9 cellular contexts compared by ENCODE assay signal in genomic region chr6:75098709-75099108, GRCh38.
DNase-seq lines count a peak whose midpoint lies in the region; ATAC-seq, FAIRE-seq and TF ChIP-seq lines count a peak whose summit lies in the region.
"Had no signal": no experiment of that assay in that cellular context is flagged by ENCODE, and none has a peak within 500 bp of the region (broad histone marks: within the 10 kb centered on the region; RNA-seq: fewer than 3 reads in every experiment).

No MANE protein-coding gene starts in this region.

- TF ChIP-seq CTCF in astrocyte (IDR thresholded peaks at IDR 0.05; ENCODE audit: insufficient read depth, low read depth, low read length) = no peak
- TF ChIP-seq CTCF in hepatocyte (IDR thresholded peaks at IDR 0.05; ENCODE audit: poor library complexity) = no peak

- peak overlapping the region; percentile 54 for H3K27ac ChIP-seq in astrocyte (ENCODE audit: low read depth, low read length)
- peak overlapping the region; percentile 15 for H3K27ac ChIP-seq in hepatocyte
- peak overlapping the region in 1 of 2 donors; percentile 39 for H3K27ac ChIP-seq in small intestine (ENCODE audit: low read depth in 1 of 2, low read length in 1 of 2)
- H3K27ac ChIP-seq: KMS-11 had no signal

- ATAC-seq in GM18520 (IDR thresholded peaks at IDR 0.05; ENCODE audit: unreplicated experiment) = no peak

- H3K79me2 ChIP-seq in astrocyte (ENCODE audit: insufficient read depth, low read length) (no peaks in the 10 kb centered on the region), hepatocyte (no peaks in the 10 kb centered on the region)

- H3K4me2 ChIP-seq in astrocyte (ENCODE audit: low read length) (peak overlapping the region; percentile 57), hepatocyte (no peak overlapping the region)
- H3K4me2 ChIP-seq: KMS-11 had no signal

- H3K4me3 Mint-ChIP-seq in astrocyte (ENCODE audit: unreplicated experiment) = no peak overlapping the region

- H3K4me1 Mint-ChIP-seq in astrocyte (ENCODE audit: low read depth, unreplicated experiment) = peaks cover 16% of the 10 kb centered on the region

- 20% methylated on average over 5 of the region's 5 CpGs for WGBS in hepatocyte (ENCODE audit: low lambda C conversion rate, missing lambda C conversion rate)
- 9 to 31% (median 22%) methylated on average over 5 of the region's 5 CpGs for WGBS in small intestine, 3 donors

- peaks cover 11% of the 10 kb centered on the region for H3K36me3 Mint-ChIP-seq in astrocyte (ENCODE audit: low read depth, unreplicated experiment)

- no peaks in the 10 kb centered on the region for H3K9me2 ChIP-seq in hepatocyte (replicated peaks; ENCODE audit: insufficient read depth)

- no peaks in the 10 kb centered on the region for H3K9me3 ChIP-seq in astrocyte (ENCODE audit: insufficient read depth, low read depth, low read length)
- H3K9me3 ChIP-seq in hepatocyte (ENCODE audit: low read depth) = no peaks in the 10 kb centered on the region
- H3K9me3 ChIP-seq in small intestine (ENCODE audit: control insufficient read depth, low read depth) = no peaks in the 10 kb centered on the region

- no peaks in the 10 kb centered on the region for H3K9me3 Mint-ChIP-seq in astrocyte (ENCODE audit: unreplicated experiment)

- peak overlapping the region; percentile 2 for H3K9ac ChIP-seq in astrocyte (ENCODE audit: low read length)
- H3K9ac ChIP-seq: KMS-11 had no signal

- H3K27me3 Mint-ChIP-seq in astrocyte (ENCODE audit: low read depth, unreplicated experiment) = no peaks in the 10 kb centered on the region

- peak overlapping the region; percentile 84 for H3K27ac Mint-ChIP-seq in astrocyte (ENCODE audit: unreplicated experiment)

- H3K27me3 ChIP-seq in astrocyte (ENCODE audit: insufficient read depth, low read length) (no peaks in the 10 kb centered on the region), hepatocyte (no peaks in the 10 kb centered on the region), small intestine (ENCODE audit: control insufficient read depth in 2 of 2, insufficient read depth in 2 of 2, low read length in 2 of 2) (no peaks in the 10 kb centered on the region)

- no peak overlapping the region for H3K4me3 ChIP-seq in astrocyte (ENCODE audit: insufficient read depth, low read depth, low read length)
- no peak overlapping the region for H3K4me3 ChIP-seq in hepatocyte
- no peak overlapping the region for H3K4me3 ChIP-seq in small intestine (ENCODE audit: low read depth in 1 of 2, low read length in 2 of 2)

- H2AFZ ChIP-seq in astrocyte (ENCODE audit: low read depth, low read length) (no peak overlapping the region), hepatocyte (no peak overlapping the region)

- H4K20me1 ChIP-seq in astrocyte (ENCODE audit: insufficient read depth, low read length) (no peaks in the 10 kb centered on the region), hepatocyte (ENCODE audit: insufficient read depth, poor library complexity, severe bottlenecking) (no peaks in the 10 kb centered on the region)

- DNase-seq in HCEC 1CT = peak; percentile 97
- peak; percentile 97 for DNase-seq in astrocyte (ENCODE audit: low read depth)
- DNase-seq in hepatocyte (ENCODE audit: low spot score) = peak; percentile 79
- DNase-seq in small intestine = peak; percentile 69
- no peak for DNase-seq in NCI-H1092 treated with DMSO at 0.1 percent for 48 hours (lab: John Stamatoyannopoulos, UW)
- no peak for DNase-seq in NCI-H1694 (lab: John Stamatoyannopoulos, UW)
- DNase-seq in NOMO-1 treated with DMSO at 0.1 percent for 48 hours (lab: John Stamatoyannopoulos, UW; ENCODE audit: unreplicated experiment) = no peak

- H3K36me3 ChIP-seq in astrocyte (ENCODE audit: insufficient read depth, low read length) (peaks cover 5% of the 10 kb centered on the region), hepatocyte (replicated peaks; ENCODE audit: insufficient read depth, low read depth) (no peaks in the 10 kb centered on the region), small intestine (ENCODE audit: control insufficient read depth in 2 of 2, insufficient read depth in 2 of 2, low read length in 2 of 2) (no peaks in the 10 kb centered on the region)

- H3K4me1 ChIP-seq in astrocyte (ENCODE audit: insufficient read depth, low read length) = peaks cover 27% of the 10 kb centered on the region
- H3K4me1 ChIP-seq in hepatocyte (ENCODE audit: insufficient read depth) = peaks cover 14% of the 10 kb centered on the region
- H3K4me1 ChIP-seq in small intestine (ENCODE audit: control insufficient read depth in 2 of 2, insufficient read depth in 1 of 2, low read depth in 1 of 2, low read length in 1 of 2) = no peaks in the 10 kb centered on the region

- FAIRE-seq in astrocyte (lab: Jason Lieb, UNC) = peak; percentile 99
- no peak for FAIRE-seq in small intestine (lab: Jason Lieb, UNC)

Comparison
In these comparisons a context has a peak if more than half of its experiments do, and no peak if none do; other contexts are left out.
1. DNase-seq: peak in HCEC 1CT (single experiment), astrocyte (single experiment), hepatocyte (single experiment) and small intestine (single experiment); none in NCI-H1092 treated with DMSO at 0.1 percent for 48 hours (single experiment), NCI-H1694 (single experiment) and NOMO-1 treated with DMSO at 0.1 percent for 48 hours (single experiment).